17 cellular contexts compared by ENCODE assay signal in the genomic region with DNA sequence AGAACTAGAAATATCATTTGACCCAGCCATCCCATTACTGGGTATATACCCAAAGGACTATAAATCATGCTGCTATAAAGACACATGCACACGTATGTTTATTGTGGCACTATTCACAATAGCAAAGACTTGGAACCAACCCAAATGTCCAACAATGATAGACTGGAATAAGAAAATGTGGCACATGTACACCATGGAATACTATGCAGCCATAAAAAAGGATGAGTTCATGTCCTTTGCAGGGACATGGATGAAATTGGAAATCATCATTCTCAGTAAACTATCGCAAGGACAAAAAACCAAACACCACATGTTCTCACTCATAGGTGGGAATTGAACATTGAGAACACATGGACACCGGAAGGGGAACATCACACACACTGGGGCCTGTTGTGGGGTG. TPM values are rescaled to one million over a fixed set of nuclear protein-coding genes. Genes with fewer than 3 reads are reported as not detected.
DNase-seq lines count a peak whose midpoint lies in the region; ATAC-seq, FAIRE-seq and TF ChIP-seq lines count a peak whose summit lies in the region.
"Not testable (repeated sequence)": the region's sequence is repeated elsewhere in the genome, so short reads cannot be mapped to it uniquely, and the experiment has no call there.
"Had no signal": no experiment of that assay in that cellular context is flagged by ENCODE, and none has a peak within 500 bp of the region (broad histone marks: within the 10 kb centered on the region; RNA-seq: fewer than 3 reads in every experiment).

No MANE protein-coding gene starts in this region.

- POLR2A ChIA-PET in HEK293 (lab: Yijun Ruan, JAX); K562 (lab: Yijun Ruan, JAX): not testable (repeated sequence)

- not testable (repeated sequence) for FAIRE-seq in K562 (lab: Jason Lieb, UNC)

- not testable (repeated sequence) for H3K9me1 ChIP-seq in K562 (ENCODE audit: control insufficient read depth, insufficient read depth, low read length)

- peaks cover 15 to 28% of the 10 kb centered on the region in 2 experiments; a peak in 3 of 5 replicates for H3K27me3 ChIP-seq in K562 (ENCODE audit: control insufficient read depth in 2 of 2, insufficient read depth in 2 of 2, low read length in 2 of 2)

- in situ Hi-C loops in K562 (cut with MboI) = not testable (repeated sequence)

- H2AFZ ChIP-seq in K562 (ENCODE audit: low read depth, low read length) = not testable (repeated sequence)

- not testable (repeated sequence) for H3K4me3 ChIP-seq in HEK293 (ENCODE audit: low read depth, low read length); K562

- not testable (repeated sequence) for ATAC-seq in K562

- H3K79me2 ChIP-seq in K562 (ENCODE audit: control insufficient read depth, insufficient read depth, low read length) = not testable (repeated sequence)

- not testable (repeated sequence) for H3K9me3 ChIP-seq in HEK293 (ENCODE audit: control insufficient read depth, insufficient read depth, low read depth, low read length); K562 (replicated peaks; ENCODE audit: control insufficient read depth, insufficient read depth, low read depth, low read length)

- not testable (repeated sequence) for BruUV-seq in K562 (replicated peaks; lab: Mats Ljungman, UMichigan)

- not testable (repeated sequence) for H4K20me1 ChIP-seq in K562 (replicated peaks; ENCODE audit: control insufficient read depth, insufficient read depth, low read length)

- not testable (repeated sequence) for TF ChIP-seq CTCF in HEK293 (tag by site-specific recombination; IDR thresholded peaks at IDR 0.05); K562 (IDR thresholded peaks at IDR 0.05 in 2 of 3, conservative IDR thresholded peaks at IDR 0.05 in 1 of 3; ENCODE audit: insufficient read depth in 2 of 3, low read depth in 1 of 3, low read length in 3 of 3)

- not testable (repeated sequence) for H3K9ac ChIP-seq in K562 (ENCODE audit: insufficient read depth in 1 of 2, low read depth in 2 of 2, low read length in 2 of 2)

- not testable (repeated sequence) for TF ChIP-seq RAD21 in K562 (CRISPR knock-in tag; conservative IDR thresholded peaks at IDR 0.05 in 1 of 2, IDR thresholded peaks at IDR 0.05 in 1 of 2)

- intact Hi-C loops in K562 (cut with micrococcal nuclease) = not testable (repeated sequence)

- TF ChIP-seq POLR2A in K562 (conservative IDR thresholded peaks at IDR 0.05) = not testable (repeated sequence)

- WGBS in K562 (ENCODE audit: insufficient coverage, low coverage, missing lambda C conversion rate) = 11% methylated on average over 1 of the region's 3 CpGs

- H3K27ac ChIP-seq in HEK293 (ENCODE audit: extremely low read depth, low read depth, low read length); K562 (ENCODE audit: extremely low read depth, low read depth, low read length): not testable (repeated sequence)

- not testable (repeated sequence) for DNase-seq in K562 (ENCODE audit: extremely low read depth in 1 of 4, low spot score in 3 of 4)

- not testable (repeated sequence) for H3K36me3 ChIP-seq in HEK293 (ENCODE audit: control insufficient read depth in 2 of 2, insufficient read depth in 1 of 2, low read length in 2 of 2); K562 (ENCODE audit: control insufficient read depth, insufficient read depth, low read length)

- CTCF ChIA-PET in HEK293 (lab: Yijun Ruan, JAX); K562 (lab: Yijun Ruan, JAX; ENCODE audit: low intra/inter-chr PET ratio): not testable (repeated sequence)

- not testable (repeated sequence) for H3K4me1 ChIP-seq in HEK293 (ENCODE audit: control insufficient read depth, insufficient read depth, low read length); K562 (replicated peaks in 1 of 2; ENCODE audit: control insufficient read depth in 2 of 2, insufficient read depth in 2 of 2, low read length in 2 of 2)

- not testable (repeated sequence) for H3K4me2 ChIP-seq in K562 (ENCODE audit: insufficient read depth, low read length)

- TF ChIP-seq EP300 in K562 (IDR thresholded peaks at IDR 0.05; ENCODE audit: low read length) = not testable (repeated sequence)

TF ChIP-seq in HEK293, 187 proteins besides CTCF, POLR2A, EP300 and RAD21:
- TF ChIP-seq, protein P1, sequence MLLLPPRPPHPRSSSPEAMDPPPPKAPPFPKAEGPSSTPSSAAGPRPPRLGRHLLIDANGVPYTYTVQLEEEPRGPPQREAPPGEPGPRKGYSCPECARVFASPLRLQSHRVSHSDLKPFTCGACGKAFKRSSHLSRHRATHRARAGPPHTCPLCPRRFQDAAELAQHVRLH (tag by site-specific recombination; IDR thresholded peaks at IDR 0.05) = 0 out of 2 replicates have a peak, but pooled peaks have one; percentile 61
- TF ChIP-seq ZNF146 (tag by site-specific recombination; IDR thresholded peaks at IDR 0.05) = peak; percentile 98

TF ChIP-seq in K562, 482 proteins besides CTCF, POLR2A, EP300 and RAD21:
- TF ChIP-seq ZNF146 (CRISPR knock-in tag; IDR thresholded peaks at IDR 0.05; ENCODE audit: unreplicated experiment) = peak; percentile 31
TF ChIP-seq in K562: peak in this region for 1; not testable (repeated sequence) for 481.

RNA-seq across cellular contexts. Expression of gene TBXT, which starts 7.4 kb away (rescaled TPM):
- not detected in 2 replicates for total RNA-seq in K562 (2011; cell fraction: chromatin; rRNA removed; ENCODE audit: low replicate concordance)
- not detected in 2 replicates for total RNA-seq in K562 (2011; cell fraction: nucleolus; rRNA removed)
- not detected in 2 replicates for total RNA-seq in K562 (2011; cell fraction: nucleoplasm; rRNA removed)
- not detected in 2 replicates for total RNA-seq in K562 (2014; rRNA removed)
- not detected in 2 replicates for total RNA-seq in K562 (2014; rRNA removed; fragmentation: Illumina TruSeq; extraction: Trizol)
- total RNA-seq in K562 (2015; rRNA removed; fragmentation: Illumina TruSeq; extraction: Trizol) = not detected in 2 replicates
- total RNA-seq in K562 (2021) = not detected in 2 replicates
- not detected in 2 replicates for polyA plus RNA-seq in K562 (2011; rRNA removed)
- not detected in 2 replicates for polyA plus RNA-seq in K562 (2011; cell fraction: cytosol; rRNA removed)
- not detected in 2 replicates for polyA plus RNA-seq in K562 (2011; cell fraction: nucleus; rRNA removed)
- not detected in 2 replicates for polyA plus RNA-seq in K562 (2012)
- polyA plus RNA-seq in K562 (2014; fragmentation: Illumina TruSeq; extraction: Trizol) = not detected in 2 replicates
- polyA plus RNA-seq in K562 (2014; fragmentation: Nextera tagmentation; extraction: Ambion mirVana) = not detected
- polyA plus RNA-seq in K562 (2014; rRNA removed) = not detected in 2 replicates
- polyA minus RNA-seq in K562 (2011; rRNA and poly(A)+ RNA removed) = not detected in 2 replicates
- polyA minus RNA-seq in K562 (2011; cell fraction: cytosol; rRNA and poly(A)+ RNA removed) = not detected in 2 replicates
- polyA minus RNA-seq in K562 (2011; cell fraction: nucleus; rRNA and poly(A)+ RNA removed) = not detected in 2 replicates
- total RNA-seq: A172; A673; B cell; Caco-2; Calu3; CD4-positive, alpha-beta memory T cell; CD4-positive, alpha-beta T cell; CD4-positive, CD25-positive, alpha-beta regulatory T cell; CD8-positive, alpha-beta memory T cell; CD8-positive, alpha-beta T cell; Daoy had no signal
- polyA plus RNA-seq: A549; AG04450; BJ; CD14-positive monocyte; CD4-positive, alpha-beta memory T cell; CD4-positive, CD25-positive, alpha-beta regulatory T cell; CD8-positive, alpha-beta memory T cell had no signal
